In genomic region chr22:24588370-24588755, GRCh38 we compare ENCODE assay signal across 19 cellular contexts. TPM values are rescaled to one million over a fixed set of nuclear protein-coding genes. Genes with fewer than 3 reads are reported as not detected.
DNase-seq lines count a peak whose midpoint lies in the region; ATAC-seq and TF ChIP-seq lines count a peak whose summit lies in the region.
"Had no signal": no experiment of that assay in that cellular context is flagged by ENCODE, and none has a peak within 500 bp of the region (broad histone marks: within the 10 kb centered on the region; RNA-seq: fewer than 3 reads in every experiment).

No MANE protein-coding gene starts in this region.

- CTCF ChIA-PET in GM10248 (lab: Yijun Ruan, JAX), result interaction anchor here (0.9 kb wide), 1 partner anchor 16 kb away, joined by 3 read pairs; no protein-coding TSS in a partner anchor

- H3K4me2 ChIP-seq in GM23248 (ENCODE audit: unreplicated experiment), result no peak overlapping the region
- H3K4me2 ChIP-seq: A549, hepatocyte had no signal

- H3K27ac ChIP-seq in dorsolateral prefrontal cortex (peak overlapping the region in 58 of 59 donors; percentile 28 to 90 (median 80)), tibial nerve (peak overlapping the region; percentile 70 to 98 (median 94)), GM23248 (no peak overlapping the region)
- H3K27ac ChIP-seq: A549, esophagus squamous epithelium, hepatocyte, right atrium auricular region had no signal

- intact Hi-C loops in left ventricle myocardium superior (cut with micrococcal nuclease) (no loop called here), Right ventricle myocardium inferior (cut with DNase I) (no loop called here), dorsolateral prefrontal cortex (cut with DNase I) (loop anchor here in 1 of 2 donors (2.0 kb wide), 1 partner anchor 34 kb away; the partner anchor contains the start of genes GUCD1 and SNRPD3)

- no peak for TF ChIP-seq POLR2A in tibial nerve (IDR thresholded peaks at IDR 0.05)

- TF ChIP-seq CTCF in dorsolateral prefrontal cortex (IDR thresholded peaks at IDR 0.05 in 54 of 56, conservative IDR thresholded peaks at IDR 0.05 in 2 of 56; ENCODE audit: low read depth in 1 of 56, partially characterized antibody in 56 of 56) (peak in 13 of 56 donors; percentile 4 to 37 (median 21)), tibial nerve (IDR thresholded peaks at IDR 0.05) (no peak), GM10248 (IDR thresholded peaks at IDR 0.05; ENCODE audit: control extremely low read depth, extremely low read depth, low read depth, missing control alignments) (no peak)

- POLR2A ChIA-PET in GM10248 (lab: Yijun Ruan, JAX), result interaction anchor here (1.0 kb wide), 1 partner anchor 33 kb away, joined by 3 read pairs; the partner anchor contains the start of gene GUCD1

- ATAC-seq in left ventricle myocardium superior, result no peak
- ATAC-seq in Right ventricle myocardium inferior, result no peak
- ATAC-seq: A549; activated T-helper 17 cell treated with anti-CD3 and anti-CD28 coated beads, Interleukin-2, amount 50 U/mL, for 72 hours; naive thymus-derived CD4-positive, alpha-beta T cell had no signal

- H3F3A ChIP-seq in GM23248 (ENCODE audit: insufficient read depth), result no peaks in the 10 kb centered on the region

- H3K27me3 ChIP-seq in dorsolateral prefrontal cortex (no peaks in the 10 kb centered on the region), tibial nerve (no peaks in the 10 kb centered on the region), GM23248 (replicated peaks; ENCODE audit: insufficient read depth) (no peaks in the 10 kb centered on the region)
- H3K27me3 ChIP-seq: esophagus squamous epithelium, hepatocyte, right atrium auricular region had no signal

- DNase-seq in left ventricle myocardium superior, result peak; percentile 48
- no peak for DNase-seq in Right ventricle myocardium inferior (ENCODE audit: missing footprints)
- DNase-seq in dorsolateral prefrontal cortex, result peak; percentile 37 to 94 (median 90)
- peak; percentile 24 to 96 (median 89) for DNase-seq in nucleus accumbens (lab: John Stamatoyannopoulos, UW)
- peak in 1 of 2 donors; percentile 48 for DNase-seq in tibial nerve (ENCODE audit: low spot score in 2 of 2)
- DNase-seq in HCEC 1CT, result no peak
- no peak for DNase-seq in GM10248 (ENCODE audit: extremely low spot score)
- DNase-seq in GM23248, result no peak
- DNase-seq: CD8-positive, alpha-beta memory T cell; esophagus squamous epithelium; naive thymus-derived CD4-positive, alpha-beta T cell; NCI-H2081 treated with DMSO at 0.1 percent for 48 hours; NCI-H526; stimulated activated CD4-positive, alpha-beta T cell treated with anti-CD3 and anti-CD28 coated beads, Interleukin-2, amount 100 ng/mL, for 24 hours; trophoblast cell had no signal

- H3K9me3 ChIP-seq in tibial nerve, result no peaks in the 10 kb centered on the region
- no peaks in the 10 kb centered on the region for H3K9me3 ChIP-seq in GM23248 (ENCODE audit: low read depth)
- H3K9me3 ChIP-seq: A549, esophagus squamous epithelium, right atrium auricular region had no signal

- H3K4me3 ChIP-seq in dorsolateral prefrontal cortex, result peak overlapping the region in 46 of 59 donors; percentile 1 to 60 (median 33)
- no peak overlapping the region for H3K4me3 ChIP-seq in tibial nerve
- no peak overlapping the region for H3K4me3 ChIP-seq in GM23248
- H3K4me3 ChIP-seq: A549, esophagus squamous epithelium, hepatocyte, right atrium auricular region had no signal

- H3K36me3 ChIP-seq in tibial nerve (peaks cover 0 to 50% (median 0%) of the 10 kb centered on the region in 3 donors), GM23248 (ENCODE audit: low read depth) (no peaks in the 10 kb centered on the region)

- 48 to 53% methylated on average over 4 to 12 of the region's 13 CpGs for WGBS in tibial nerve, 2 donors
- 79 to 81% methylated on average over 12 to 13 of the region's 13 CpGs for WGBS in GM23248 (ENCODE audit: low coverage in 1 of 2, low lambda C conversion rate in 2 of 2, missing lambda C conversion rate in 2 of 2), 2 experiments

- H3K9me2 ChIP-seq in GM23248 (ENCODE audit: insufficient read depth), result no peaks in the 10 kb centered on the region

- peak; percentile 79 to 89 for TF ChIP-seq EP300 in tibial nerve (IDR thresholded peaks at IDR 0.05)

- H3K79me2 ChIP-seq in GM23248 (ENCODE audit: insufficient read depth), result no peaks in the 10 kb centered on the region

- no peak overlapping the region for H3K9ac ChIP-seq in GM23248

- in situ Hi-C loops in GM23248 (cut with MboI), result no loop called here

- no peaks in the 10 kb centered on the region for H4K20me1 ChIP-seq in GM23248 (ENCODE audit: insufficient read depth)

- H2AFZ ChIP-seq in GM23248, result no peak overlapping the region
- H2AFZ ChIP-seq: hepatocyte had no signal

- H3K4me1 ChIP-seq in tibial nerve (peaks cover 0 to 76% (median 30%) of the 10 kb centered on the region in 4 donors), GM23248 (ENCODE audit: insufficient read depth) (peaks cover 8% of the 10 kb centered on the region; the same call in 1 of the 2 replicates)

RNA-seq across cellular contexts. Expression of gene LRRC75B, which starts 4.5 kb away (rescaled TPM):
- total RNA-seq in left ventricle myocardium superior, result 6.9 TPM
- 6.5 TPM for total RNA-seq in Right ventricle myocardium inferior
- 10 to 100 TPM in 111 of 120 experiments, 1 to 10 TPM in 9; 6.4 to 27.7 (median 13.8) TPM for total RNA-seq in dorsolateral prefrontal cortex
- total RNA-seq in tibial nerve, result 10 to 100 TPM; 33.5 to 55.7 (median 40.2) TPM
- total RNA-seq in GM23248 (2014; rRNA removed; shearing (Covaris generic)), result 7.8 and 16.3 TPM in 2 replicates
- polyA plus RNA-seq in GM23248 (2016; fragmentation: Nextera tagmentation; extraction: Ambion mirVana), result 10.6 and 11.4 TPM in 2 replicates
- polyA plus RNA-seq: CD8-positive, alpha-beta memory T cell; naive thymus-derived CD4-positive, alpha-beta T cell had no signal

RNA-seq across cellular contexts. Expression of gene GGT1, which starts 14.6 kb away (rescaled TPM):
- total RNA-seq in left ventricle myocardium superior (1.2 TPM), Right ventricle myocardium inferior (2.3 TPM), dorsolateral prefrontal cortex (10 to 100 TPM in 107 of 120 experiments, 1 to 10 TPM in 13; 6.2 to 29.0 (median 13.6) TPM), tibial nerve (10 to 100 TPM in 3 of 4 donors, 1 to 10 TPM in 1; 5.9 to 16.9 (median 15.8) TPM)
- 2.1 and 5.3 TPM in 2 replicates for total RNA-seq in GM23248 (2014; rRNA removed; shearing (Covaris generic))
- 0.14 and 0.60 TPM in 2 replicates for polyA plus RNA-seq in GM23248 (2016; fragmentation: Nextera tagmentation; extraction: Ambion mirVana)

RNA-seq across cellular contexts. Expression of gene SNRPD3, which starts 32.6 kb away (rescaled TPM):
- total RNA-seq in left ventricle myocardium superior, result 73.7 TPM
- total RNA-seq in Right ventricle myocardium inferior, result 70.0 TPM
- 10 to 100 TPM; 35.6 to 96.2 (median 63.6) TPM for total RNA-seq in dorsolateral prefrontal cortex
- 100 to 1,000 TPM in 3 of 4 donors, 10 to 100 TPM in 1; 98.7 to 127 (median 111) TPM for total RNA-seq in tibial nerve
- 79.4 and 106 TPM in 2 replicates for total RNA-seq in GM23248 (2014; rRNA removed; shearing (Covaris generic))
- polyA plus RNA-seq in GM23248 (2016; fragmentation: Nextera tagmentation; extraction: Ambion mirVana), result 108 and 109 TPM in 2 replicates

RNA-seq across cellular contexts. Expression of gene GUCD1, which starts 33.4 kb away (rescaled TPM):
- 275 TPM for total RNA-seq in left ventricle myocardium superior
- total RNA-seq in Right ventricle myocardium inferior, result 266 TPM
- 10 to 100 TPM; 22.1 to 69.1 (median 37.8) TPM for total RNA-seq in dorsolateral prefrontal cortex
- total RNA-seq in tibial nerve, result 10 to 100 TPM; 74.1 to 87.9 (median 84.6) TPM
- total RNA-seq in GM23248 (2014; rRNA removed; shearing (Covaris generic)), result 92.4 and 125 TPM in 2 replicates
- polyA plus RNA-seq in GM23248 (2016; fragmentation: Nextera tagmentation; extraction: Ambion mirVana), result 37.2 and 43.0 TPM in 2 replicates

Comparison
In these comparisons a context has a peak if more than half of its experiments do, and no peak if none do; other contexts are left out.
1. DNase-seq: peak in left ventricle myocardium superior (single experiment), dorsolateral prefrontal cortex (10 of 10) and nucleus accumbens (56 of 56); none in Right ventricle myocardium inferior (single experiment), HCEC 1CT (single experiment), GM10248 (single experiment) and GM23248 (single experiment).
2. H3K4me3 ChIP-seq: peak in dorsolateral prefrontal cortex (46 of 59); none in tibial nerve (0 of 4) and GM23248 (single experiment).